Comparison of ENCODE assay signal across 8 cellular contexts in the genomic region with DNA sequence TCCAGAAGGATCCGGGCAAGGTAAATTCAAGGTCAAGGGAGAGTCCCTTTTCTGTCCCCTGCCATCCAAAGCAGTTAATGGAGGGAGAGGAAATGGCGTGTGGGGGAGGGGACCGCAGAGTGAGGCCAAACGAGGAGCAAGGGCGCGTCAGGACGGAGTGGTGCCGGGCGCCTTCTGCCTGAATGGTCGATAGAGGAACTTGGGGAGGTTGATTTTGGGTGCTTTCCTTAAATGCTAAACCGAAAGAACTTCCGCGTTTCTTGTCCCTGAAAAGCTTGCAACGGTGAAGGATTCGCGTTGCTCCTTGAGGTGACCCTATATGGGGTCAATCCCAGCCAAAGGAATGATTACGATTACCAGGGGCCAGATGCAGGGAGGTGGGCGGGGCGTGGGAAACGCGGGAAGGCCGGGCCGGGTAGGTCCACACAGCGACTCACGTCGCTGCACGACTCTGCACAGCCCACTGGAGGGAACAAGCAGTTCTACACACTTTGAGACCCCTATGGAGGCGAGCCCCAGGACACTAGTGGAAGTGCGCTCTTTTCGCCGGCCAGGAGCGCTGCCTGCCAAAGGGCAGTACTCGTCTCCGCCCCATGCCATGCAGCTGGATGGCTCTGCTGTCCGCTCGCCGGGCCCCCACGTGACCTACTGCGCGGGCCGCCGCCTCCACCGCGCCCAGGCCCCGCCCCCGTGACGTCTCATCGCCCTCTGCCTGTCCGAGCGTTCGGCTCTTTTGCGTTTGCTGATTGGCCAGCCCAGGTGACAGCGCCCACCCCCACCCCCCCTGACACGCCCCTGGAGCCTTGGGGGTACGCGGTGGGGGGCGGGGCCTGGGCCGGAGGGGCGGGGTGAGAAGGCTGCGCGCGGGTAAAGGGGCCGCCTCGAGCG. TPM values are rescaled to one million over a fixed set of nuclear protein-coding genes. Genes with fewer than 3 reads are reported as not detected.
DNase-seq lines count a peak whose midpoint lies in the region; TF ChIP-seq lines count a peak whose summit lies in the region.

No MANE protein-coding gene starts in this region.

- peak overlapping the region; percentile 94 for H3K4me3 Mint-ChIP-seq in activated T-helper 2 cell treated with anti-CD3 and anti-CD28 coated beads, Interferon-gamma antibody, Interleukin-2, Interleukin-4, amounts not matched to agents 10 μg/mL and 5 μg/mL and 100 μg/mL, durations not matched to agents 14 hours and 24 hours and 36 hours (ENCODE audit: low read depth)
- H3K4me3 Mint-ChIP-seq in nephron: peak overlapping the region; percentile 81 to 93 (median 92)

- no peak for TF ChIP-seq CTCF in fibroblast of the aortic adventitia (IDR thresholded peaks at IDR 0.05; ENCODE audit: insufficient read depth, low read length)
- no peak for TF ChIP-seq CTCF in nephron (IDR thresholded peaks at IDR 0.05; ENCODE audit: unreplicated experiment in 3 of 3)

- DNase-seq in EL (peak; percentile 89), H4 (ENCODE audit: low spot score) (peak; percentile 91), LHCN-M2 (ENCODE audit: low read depth) (peak; percentile 86), RPMI8226 (peak; percentile 94), fibroblast of the aortic adventitia (ENCODE audit: low read depth) (peak; percentile 90)
- DNase-seq in activated T-helper 2 cell treated with anti-CD3 and anti-CD28 coated beads, Interferon-gamma antibody, Interleukin-2, Interleukin-4, amounts not matched to agents 10 μg/mL and 5 μg/mL and 100 μg/mL, durations not matched to agents 14 hours and 24 hours and 36 hours (ENCODE audit: low spot score): peak; percentile 89
- DNase-seq in stimulated activated naive CD4-positive, alpha-beta T cell treated with Interleukin-2 at 50 U/mL for 16 hours (lab: John Stamatoyannopoulos, UW): peak; percentile 92

- intact Hi-C loops in activated T-helper 2 cell treated with anti-CD3 and anti-CD28 coated beads, Interferon-gamma antibody, Interleukin-2, Interleukin-4, amounts not matched to agents 10 μg/mL and 5 μg/mL and 100 μg/mL, durations not matched to agents 14 hours and 24 hours and 36 hours (cut with micrococcal nuclease): loop anchor here (2.0 to 5.0 kb wide), 2 partner anchors 236 to 445 kb away; partner anchors contain the start of gene TAB3

- H3K36me3 Mint-ChIP-seq in activated T-helper 2 cell treated with anti-CD3 and anti-CD28 coated beads, Interferon-gamma antibody, Interleukin-2, Interleukin-4, amounts not matched to agents 10 μg/mL and 5 μg/mL and 100 μg/mL, durations not matched to agents 14 hours and 24 hours and 36 hours (ENCODE audit: low read depth): peaks cover 22% of the 10 kb centered on the region
- H3K36me3 Mint-ChIP-seq in nephron (ENCODE audit: low read depth): no peaks in the 10 kb centered on the region

- peak overlapping the region; percentile 98 for H3K27ac Mint-ChIP-seq in activated T-helper 2 cell treated with anti-CD3 and anti-CD28 coated beads, Interferon-gamma antibody, Interleukin-2, Interleukin-4, amounts not matched to agents 10 μg/mL and 5 μg/mL and 100 μg/mL, durations not matched to agents 14 hours and 24 hours and 36 hours
- H3K27ac Mint-ChIP-seq in nephron: peak overlapping the region; percentile 44 to 88 (median 81)

- no peaks in the 10 kb centered on the region for H3K9me3 Mint-ChIP-seq in activated T-helper 2 cell treated with anti-CD3 and anti-CD28 coated beads, Interferon-gamma antibody, Interleukin-2, Interleukin-4, amounts not matched to agents 10 μg/mL and 5 μg/mL and 100 μg/mL, durations not matched to agents 14 hours and 24 hours and 36 hours
- no peaks in the 10 kb centered on the region for H3K9me3 Mint-ChIP-seq in nephron

- peaks cover 42% of the 10 kb centered on the region for H3K4me1 Mint-ChIP-seq in activated T-helper 2 cell treated with anti-CD3 and anti-CD28 coated beads, Interferon-gamma antibody, Interleukin-2, Interleukin-4, amounts not matched to agents 10 μg/mL and 5 μg/mL and 100 μg/mL, durations not matched to agents 14 hours and 24 hours and 36 hours (ENCODE audit: low read depth)
- H3K4me1 Mint-ChIP-seq in nephron: no peaks in the 10 kb centered on the region

- no peaks in the 10 kb centered on the region for H3K27me3 Mint-ChIP-seq in activated T-helper 2 cell treated with anti-CD3 and anti-CD28 coated beads, Interferon-gamma antibody, Interleukin-2, Interleukin-4, amounts not matched to agents 10 μg/mL and 5 μg/mL and 100 μg/mL, durations not matched to agents 14 hours and 24 hours and 36 hours (ENCODE audit: low read depth)
- H3K27me3 Mint-ChIP-seq in nephron (ENCODE audit: low read depth): no peaks in the 10 kb centered on the region

- peak overlapping the region; percentile 82 for H3K4me3 ChIP-seq in fibroblast of the aortic adventitia (ENCODE audit: low read depth, low read length)

RNA-seq across cellular contexts. Expression of gene GK, which starts 0.5 kb away (rescaled TPM):
- 5.7 and 7.4 TPM in 2 replicates for total RNA-seq in H4 (2014; rRNA removed; shearing (Covaris generic))
- 1.6 and 2.5 TPM in 2 replicates for total RNA-seq in LHCN-M2 (2014; rRNA removed)
- polyA plus RNA-seq in LHCN-M2 (2012): 1.4 TPM
- total RNA-seq in activated T-helper 2 cell treated with anti-CD3 and anti-CD28 coated beads, Interferon-gamma antibody, Interleukin-2, Interleukin-4, amounts not matched to agents 10 μg/mL and 5 μg/mL and 100 μg/mL, durations not matched to agents 14 hours and 24 hours and 36 hours: 103 and 105 TPM in 2 replicates
- 8.6 and 17.7 TPM in 2 replicates for total RNA-seq in fibroblast of the aortic adventitia (ENCODE audit: low replicate concordance)

Comparison
In these comparisons a context has a peak if more than half of its experiments do, and no peak if none do; other contexts are left out.
1. Peak in every context shown above with its lines: DNase-seq and H3K4me3 ChIP-seq.